Comparison of ENCODE assay signal across 1 cellular context in the genomic region with DNA sequence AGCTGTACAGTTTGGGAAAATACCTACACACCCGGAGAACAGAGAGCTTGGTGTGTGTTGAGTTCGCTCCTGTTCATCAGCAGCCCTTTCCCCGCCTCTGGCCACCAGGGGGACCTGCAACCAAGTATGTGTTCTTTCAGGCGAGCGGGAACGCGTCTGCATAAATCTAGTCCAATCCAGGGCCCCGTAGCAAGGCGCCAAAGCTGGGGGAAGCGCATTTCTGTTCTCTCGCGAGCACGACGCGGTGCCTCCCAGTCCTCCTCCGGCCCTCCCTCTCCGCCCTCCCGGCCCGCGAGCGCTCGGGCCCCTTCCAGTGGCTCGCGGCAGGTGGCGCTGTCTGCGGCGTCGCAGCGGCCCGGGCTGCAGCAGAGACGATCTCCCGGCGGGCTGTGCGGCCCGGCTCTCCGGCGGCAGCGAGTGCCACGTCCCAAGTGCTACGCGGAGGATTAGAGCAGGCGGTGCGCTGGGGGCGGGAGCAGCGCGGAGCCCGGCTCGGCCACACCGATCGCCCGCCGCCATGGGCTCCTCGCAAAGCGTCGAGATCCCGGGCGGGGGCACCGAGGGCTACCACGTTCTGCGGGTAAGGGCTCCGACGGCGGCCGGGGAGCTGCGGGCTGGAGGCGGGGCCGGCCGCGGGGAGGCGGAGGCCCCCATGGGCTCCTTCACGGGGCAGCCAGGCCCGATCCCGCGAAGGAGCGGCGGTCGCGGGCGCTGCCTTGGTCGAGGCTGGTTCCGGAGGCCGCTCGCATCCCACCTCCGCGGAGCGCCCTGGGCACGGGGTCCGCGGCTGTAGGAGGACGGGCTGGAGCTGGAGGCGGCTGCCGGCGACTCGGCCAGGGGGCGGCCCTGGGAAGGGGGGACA.
TF ChIP-seq lines count a peak whose summit lies in the region.

TSS of gene GORASP2 (plus strand) at position 430 of the 862 bp plus-strand sequence. CDS start at position 518, 88 bp downstream.

TF ChIP-seq in GM12878, 131 proteins besides CTCF, POLR2A, EP300 and RAD21 (continued from another document and continues in another):
- TF ChIP-seq, protein P1, sequence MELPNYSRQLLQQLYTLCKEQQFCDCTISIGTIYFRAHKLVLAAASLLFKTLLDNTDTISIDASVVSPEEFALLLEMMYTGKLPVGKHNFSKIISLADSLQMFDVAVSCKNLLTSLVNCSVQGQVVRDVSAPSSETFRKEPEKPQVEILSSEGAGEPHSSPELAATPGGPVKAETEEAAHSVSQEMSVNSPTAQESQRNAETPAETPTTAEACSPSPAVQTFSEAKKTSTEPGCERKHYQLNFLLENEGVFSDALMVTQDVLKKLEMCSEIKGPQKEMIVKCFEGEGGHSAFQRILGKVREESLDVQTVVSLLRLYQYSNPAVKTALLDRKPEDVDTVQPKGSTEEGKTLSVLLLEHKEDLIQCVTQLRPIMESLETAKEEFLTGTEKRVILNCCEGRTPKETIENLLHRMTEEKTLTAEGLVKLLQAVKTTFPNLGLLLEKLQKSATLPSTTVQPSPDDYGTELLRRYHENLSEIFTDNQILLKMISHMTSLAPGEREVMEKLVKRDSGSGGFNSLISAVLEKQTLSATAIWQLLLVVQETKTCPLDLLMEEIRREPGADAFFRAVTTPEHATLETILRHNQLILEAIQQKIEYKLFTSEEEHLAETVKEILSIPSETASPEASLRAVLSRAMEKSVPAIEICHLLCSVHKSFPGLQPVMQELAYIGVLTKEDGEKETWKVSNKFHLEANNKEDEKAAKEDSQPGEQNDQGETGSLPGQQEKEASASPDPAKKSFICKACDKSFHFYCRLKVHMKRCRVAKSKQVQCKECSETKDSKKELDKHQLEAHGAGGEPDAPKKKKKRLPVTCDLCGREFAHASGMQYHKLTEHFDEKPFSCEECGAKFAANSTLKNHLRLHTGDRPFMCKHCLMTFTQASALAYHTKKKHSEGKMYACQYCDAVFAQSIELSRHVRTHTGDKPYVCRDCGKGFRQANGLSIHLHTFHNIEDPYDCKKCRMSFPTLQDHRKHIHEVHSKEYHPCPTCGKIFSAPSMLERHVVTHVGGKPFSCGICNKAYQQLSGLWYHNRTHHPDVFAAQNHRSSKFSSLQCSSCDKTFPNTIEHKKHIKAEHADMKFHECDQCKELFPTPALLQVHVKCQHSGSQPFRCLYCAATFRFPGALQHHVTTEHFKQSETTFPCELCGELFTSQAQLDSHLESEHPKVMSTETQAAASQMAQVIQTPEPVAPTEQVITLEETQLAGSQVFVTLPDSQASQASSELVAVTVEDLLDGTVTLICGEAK (IDR thresholded peaks at IDR 0.05; ENCODE audit: borderline replicate concordance): peak; percentile 6; the same call in 1 of the 2 replicates
- TF ChIP-seq KLF5 (IDR thresholded peaks at IDR 0.05; ENCODE audit: partially characterized antibody) (no peak), PML (IDR thresholded peaks at IDR 0.05; ENCODE audit: low read length) (peak; percentile 85; the same call in 1 of the 2 replicates), ZNF217 (IDR thresholded peaks at IDR 0.05) (no peak; the same call in 1 of the 2 replicates), BCL11A (IDR thresholded peaks at IDR 0.05; ENCODE audit: low read depth, low read length) (no peak), EGR1 (IDR thresholded peaks at IDR 0.05; ENCODE audit: borderline replicate concordance in 1 of 2, low read depth in 2 of 2, low read length in 2 of 2) (no peak; a peak in 1 of 3 replicates), STAT3 (IDR thresholded peaks at IDR 0.05; ENCODE audit: low read depth, low read length) (no peak), PBX3 (IDR thresholded peaks at IDR 0.05; ENCODE audit: insufficient replicate concordance, low read depth, low read length) (no peak), CBX5 (IDR thresholded peaks at IDR 0.05; ENCODE audit: low read depth) (peak; percentile 90; the same call in 1 of the 2 replicates), HCFC1 (IDR thresholded peaks at IDR 0.05; ENCODE audit: low read length) (peak; percentile 74), RAD51 (IDR thresholded peaks at IDR 0.05) (no peak), SUPT20H (IDR thresholded peaks at IDR 0.05; ENCODE audit: borderline replicate concordance, control insufficient read depth, low read depth, low read length) (no peak), RBBP5 (conservative IDR thresholded peaks at IDR 0.05) (0 out of 2 replicates have a peak, but pooled peaks have one; percentile 58), IRF4 (IDR thresholded peaks at IDR 0.05; ENCODE audit: low read depth, low read length) (peak; percentile 76), BRCA1 (IDR thresholded peaks at IDR 0.05; ENCODE audit: low read depth, low read length) (peak; percentile 85), ASH2L (IDR thresholded peaks at IDR 0.05; ENCODE audit: borderline replicate concordance, low read depth) (peak; percentile 87), PKNOX1 (IDR thresholded peaks at IDR 0.05) (peak; percentile 24; the same call in 1 of the 2 replicates), LARP7 (IDR thresholded peaks at IDR 0.05) (peak; percentile 96), ZNF384 (IDR thresholded peaks at IDR 0.05; ENCODE audit: borderline replicate concordance, low read depth, low read length) (no peak), ZNF274 (IDR thresholded peaks at IDR 0.05; ENCODE audit: insufficient read depth, insufficient read length) (no peak), POLR2AphosphoS2 (IDR thresholded peaks at IDR 0.05; ENCODE audit: low read depth, low read length) (peak; percentile 71; the same call in 1 of the 2 replicates), ZNF622 (IDR thresholded peaks at IDR 0.05) (no peak), STAT1 (conservative IDR thresholded peaks at IDR 0.05) (peak; percentile 83; the same call in 1 of the 2 replicates), NBN (IDR thresholded peaks at IDR 0.05) (peak; percentile 91; the same call in 1 of the 2 replicates), ATF7 (IDR thresholded peaks at IDR 0.05; ENCODE audit: low read depth) (peak; percentile 44), SMARCA5 (IDR thresholded peaks at IDR 0.05) (peak; percentile 97), NR2C2 (IDR thresholded peaks at IDR 0.05; ENCODE audit: borderline replicate concordance, control insufficient read depth, insufficient read length, low read depth) (no peak), TBL1XR1 (IDR thresholded peaks at IDR 0.05; ENCODE audit: low read depth, low read length) (peak; percentile 44; the same call in 1 of the 2 replicates), CEBPB (IDR thresholded peaks at IDR 0.05; ENCODE audit: borderline replicate concordance in 1 of 2, low read depth in 2 of 2, low read length in 2 of 2) (no peak), ZNF592 (IDR thresholded peaks at IDR 0.05) (peak; percentile 52), PAX5 (IDR thresholded peaks at IDR 0.05; ENCODE audit: borderline replicate concordance, low read depth, low read length) (0 out of 2 replicates have a peak, but pooled peaks have one; percentile 17), ZSCAN29 (IDR thresholded peaks at IDR 0.05) (peak; percentile 5; the same call in 1 of the 2 replicates), IKZF1 (conservative IDR thresholded peaks at IDR 0.05) (peak; percentile 95), MEF2A (IDR thresholded peaks at IDR 0.05; ENCODE audit: insufficient read depth, low read depth, low read length) (peak; percentile 72), NR2F1 (conservative IDR thresholded peaks at IDR 0.05) (peak; percentile 43; the same call in 1 of the 2 replicates), EZH2 (IDR thresholded peaks at IDR 0.05; ENCODE audit: borderline replicate concordance, control insufficient read depth, low read depth, low read length) (no peak), ZNF207 (IDR thresholded peaks at IDR 0.05; ENCODE audit: borderline replicate concordance) (peak; percentile 89; the same call in 1 of the 2 replicates), TARDBP (IDR thresholded peaks at IDR 0.05; ENCODE audit: borderline replicate concordance) (peak; percentile 12), FOXK2 (IDR thresholded peaks at IDR 0.05) (no peak), SIX5 (IDR thresholded peaks at IDR 0.05; ENCODE audit: low read depth, low read length, severe bottlenecking) (peak; percentile 44), BACH1 (IDR thresholded peaks at IDR 0.05; ENCODE audit: borderline replicate concordance) (peak; percentile 59), RCOR1 (conservative IDR thresholded peaks at IDR 0.05; ENCODE audit: low read depth, low read length) (peak; percentile 97), SP1 (IDR thresholded peaks at IDR 0.05; ENCODE audit: low read depth, low read length) (peak; percentile 43), NRF1 (conservative IDR thresholded peaks at IDR 0.05; ENCODE audit: low read depth, low read length) (no peak), TCF3 (IDR thresholded peaks at IDR 0.05; ENCODE audit: borderline replicate concordance, insufficient read depth, low read depth, low read length) (peak; percentile 54; the same call in 1 of the 2 replicates), BCL3 (IDR thresholded peaks at IDR 0.05; ENCODE audit: borderline replicate concordance, insufficient read depth, low read depth, low read length, poor library complexity, severe bottlenecking) (peak; percentile 81), MYB (IDR thresholded peaks at IDR 0.05; ENCODE audit: borderline replicate concordance, low read depth, low read length) (no peak), RB1 (IDR thresholded peaks at IDR 0.05; ENCODE audit: borderline replicate concordance) (peak; percentile 98), NFYA (IDR thresholded peaks at IDR 0.05; ENCODE audit: borderline replicate concordance, low read depth, low read length) (no peak), YBX1 (IDR thresholded peaks at IDR 0.05) (no peak), CHD2 (IDR thresholded peaks at IDR 0.05; ENCODE audit: borderline replicate concordance, low read depth, low read length) (peak; percentile 99)
- TF ChIP-seq, protein P2, sequence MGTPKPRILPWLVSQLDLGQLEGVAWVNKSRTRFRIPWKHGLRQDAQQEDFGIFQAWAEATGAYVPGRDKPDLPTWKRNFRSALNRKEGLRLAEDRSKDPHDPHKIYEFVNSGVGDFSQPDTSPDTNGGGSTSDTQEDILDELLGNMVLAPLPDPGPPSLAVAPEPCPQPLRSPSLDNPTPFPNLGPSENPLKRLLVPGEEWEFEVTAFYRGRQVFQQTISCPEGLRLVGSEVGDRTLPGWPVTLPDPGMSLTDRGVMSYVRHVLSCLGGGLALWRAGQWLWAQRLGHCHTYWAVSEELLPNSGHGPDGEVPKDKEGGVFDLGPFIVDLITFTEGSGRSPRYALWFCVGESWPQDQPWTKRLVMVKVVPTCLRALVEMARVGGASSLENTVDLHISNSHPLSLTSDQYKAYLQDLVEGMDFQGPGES (IDR thresholded peaks at IDR 0.05): peak; percentile 31; the same call in 1 of the 2 replicates
- TF ChIP-seq, protein P3, sequence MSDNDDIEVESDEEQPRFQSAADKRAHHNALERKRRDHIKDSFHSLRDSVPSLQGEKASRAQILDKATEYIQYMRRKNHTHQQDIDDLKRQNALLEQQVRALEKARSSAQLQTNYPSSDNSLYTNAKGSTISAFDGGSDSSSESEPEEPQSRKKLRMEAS (IDR thresholded peaks at IDR 0.05; ENCODE audit: low read depth, low read length): peak; percentile 88
